8 cellular contexts compared by ENCODE assay signal in genomic region chr1:54200519-54200997, GRCh38. TPM values are rescaled to one million over a fixed set of nuclear protein-coding genes. Genes with fewer than 3 reads are reported as not detected.
DNase-seq lines count a peak whose midpoint lies in the region; ATAC-seq and TF ChIP-seq lines count a peak whose summit lies in the region.

No MANE protein-coding gene starts in this region.

- no peak for DNase-seq in GM12864 (ENCODE audit: low read depth)
- no peak for DNase-seq in activated T-helper 2 cell treated with anti-CD3 and anti-CD28 coated beads, Interferon-gamma antibody, Interleukin-2, Interleukin-4, amounts not matched to agents 10 μg/mL and 5 μg/mL and 100 μg/mL, durations not matched to agents 14 hours and 24 hours and 36 hours (ENCODE audit: low spot score)
- no peak for DNase-seq in stomach
- DNase-seq in NCI-H1694 (lab: John Stamatoyannopoulos, UW): no peak
- DNase-seq in GDM1 (lab: John Stamatoyannopoulos, UW): no peak
- DNase-seq in midbrain (lab: John Stamatoyannopoulos, UW): no peak

- TF ChIP-seq CTCF in GM12864 (IDR thresholded peaks at IDR 0.05; ENCODE audit: low read depth, low read length, missing control alignments): no peak
- no peak for TF ChIP-seq CTCF in stomach (IDR thresholded peaks at IDR 0.05)

- no peak for TF ChIP-seq POLR2A in stomach (IDR thresholded peaks at IDR 0.05)

- peaks cover 40% of the 10 kb centered on the region for H3K36me3 Mint-ChIP-seq in activated T-helper 2 cell treated with anti-CD3 and anti-CD28 coated beads, Interferon-gamma antibody, Interleukin-2, Interleukin-4, amounts not matched to agents 10 μg/mL and 5 μg/mL and 100 μg/mL, durations not matched to agents 14 hours and 24 hours and 36 hours (ENCODE audit: low read depth)

- H3K4me3 Mint-ChIP-seq in activated T-helper 2 cell treated with anti-CD3 and anti-CD28 coated beads, Interferon-gamma antibody, Interleukin-2, Interleukin-4, amounts not matched to agents 10 μg/mL and 5 μg/mL and 100 μg/mL, durations not matched to agents 14 hours and 24 hours and 36 hours (ENCODE audit: low read depth): peak overlapping the region; percentile 90

- no peaks in the 10 kb centered on the region for H3K9me3 Mint-ChIP-seq in activated T-helper 2 cell treated with anti-CD3 and anti-CD28 coated beads, Interferon-gamma antibody, Interleukin-2, Interleukin-4, amounts not matched to agents 10 μg/mL and 5 μg/mL and 100 μg/mL, durations not matched to agents 14 hours and 24 hours and 36 hours

- H3K9me3 ChIP-seq in iPS-18c (ENCODE audit: control insufficient read depth, insufficient read depth, low read length) (no peaks in the 10 kb centered on the region), stomach (no peaks in the 10 kb centered on the region)

- no peaks in the 10 kb centered on the region for H3K27me3 ChIP-seq in stomach

- H3K4me1 Mint-ChIP-seq in activated T-helper 2 cell treated with anti-CD3 and anti-CD28 coated beads, Interferon-gamma antibody, Interleukin-2, Interleukin-4, amounts not matched to agents 10 μg/mL and 5 μg/mL and 100 μg/mL, durations not matched to agents 14 hours and 24 hours and 36 hours (ENCODE audit: low read depth): peaks cover 33% of the 10 kb centered on the region

- intact Hi-C loops in activated T-helper 2 cell treated with anti-CD3 and anti-CD28 coated beads, Interferon-gamma antibody, Interleukin-2, Interleukin-4, amounts not matched to agents 10 μg/mL and 5 μg/mL and 100 μg/mL, durations not matched to agents 14 hours and 24 hours and 36 hours (cut with micrococcal nuclease): loop anchor here (1.0 to 5.0 kb wide), 3 partner anchors 29 to 288 kb away; partner anchors contain the start of genes TCEANC2 and TMEM59
- intact Hi-C loops in stomach (cut with DNase I; ENCODE audit: low total_unique reads): no loop called here

- H3K27ac Mint-ChIP-seq in activated T-helper 2 cell treated with anti-CD3 and anti-CD28 coated beads, Interferon-gamma antibody, Interleukin-2, Interleukin-4, amounts not matched to agents 10 μg/mL and 5 μg/mL and 100 μg/mL, durations not matched to agents 14 hours and 24 hours and 36 hours: peak overlapping the region; percentile 80

- TF ChIP-seq EP300 in stomach (IDR thresholded peaks at IDR 0.05): no peak

- peaks cover 14 to 45% (median 31%) of the 10 kb centered on the region in 4 donors for H3K4me1 ChIP-seq in stomach

- 0 to 2% (median 1%) methylated on average over 7 to 15 of the region's 15 CpGs for WGBS in stomach, 5 donors

- no peaks in the 10 kb centered on the region for H3K27me3 Mint-ChIP-seq in activated T-helper 2 cell treated with anti-CD3 and anti-CD28 coated beads, Interferon-gamma antibody, Interleukin-2, Interleukin-4, amounts not matched to agents 10 μg/mL and 5 μg/mL and 100 μg/mL, durations not matched to agents 14 hours and 24 hours and 36 hours (ENCODE audit: low read depth)

- H3K4me3 ChIP-seq in GM12864 (ENCODE audit: low read depth, low read length) (peak overlapping the region; percentile 72), iPS-18c (ENCODE audit: insufficient read depth, low read depth, low read length) (peak overlapping the region; percentile 99), stomach (peak overlapping the region; percentile 77 to 100 (median 96))

- peak overlapping the region; percentile 70 to 90 (median 83) for H3K27ac ChIP-seq in stomach

- ATAC-seq in HG02973 (IDR thresholded peaks at IDR 0.05; ENCODE audit: unreplicated experiment): peak; percentile 18

- H3K36me3 ChIP-seq in stomach: peaks cover 10 to 34% (median 29%) of the 10 kb centered on the region in 4 donors

RNA-seq across cellular contexts. Expression of gene MRPL37, which starts 0.6 kb away (rescaled TPM):
- 130 and 134 TPM in 2 replicates for total RNA-seq in activated T-helper 2 cell treated with anti-CD3 and anti-CD28 coated beads, Interferon-gamma antibody, Interleukin-2, Interleukin-4, amounts not matched to agents 10 μg/mL and 5 μg/mL and 100 μg/mL, durations not matched to agents 14 hours and 24 hours and 36 hours
- total RNA-seq in stomach: 100 to 1,000 TPM in 1 of 5 donors, 10 to 100 TPM in 4; 24.8 to 111 (median 47.2) TPM
- polyA plus RNA-seq in stomach: 10 to 100 TPM; 47.6 to 57.7 (median 54.2) TPM

RNA-seq across cellular contexts. Expression of gene CYB5RL, which starts 0.7 kb away (rescaled TPM):
- 10.2 and 12.2 TPM in 2 replicates for total RNA-seq in activated T-helper 2 cell treated with anti-CD3 and anti-CD28 coated beads, Interferon-gamma antibody, Interleukin-2, Interleukin-4, amounts not matched to agents 10 μg/mL and 5 μg/mL and 100 μg/mL, durations not matched to agents 14 hours and 24 hours and 36 hours
- 10 to 100 TPM in 2 of 5 donors, 1 to 10 TPM in 3; 1.8 to 10.7 (median 8.5) TPM for total RNA-seq in stomach
- 1 to 10 TPM; 1.2 to 2.8 (median 2.1) TPM for polyA plus RNA-seq in stomach

RNA-seq across cellular contexts. Expression of gene CDCP2, which starts 47.8 kb away (rescaled TPM):
- not detected in 2 replicates for total RNA-seq in activated T-helper 2 cell treated with anti-CD3 and anti-CD28 coated beads, Interferon-gamma antibody, Interleukin-2, Interleukin-4, amounts not matched to agents 10 μg/mL and 5 μg/mL and 100 μg/mL, durations not matched to agents 14 hours and 24 hours and 36 hours
- total RNA-seq in stomach: under 1 TPM in 2 of 5 donors, not detected in 3; 0.18 to 0.58 TPM
- not detected for polyA plus RNA-seq in stomach
